9 cellular contexts compared by ENCODE assay signal in the genomic region with DNA sequence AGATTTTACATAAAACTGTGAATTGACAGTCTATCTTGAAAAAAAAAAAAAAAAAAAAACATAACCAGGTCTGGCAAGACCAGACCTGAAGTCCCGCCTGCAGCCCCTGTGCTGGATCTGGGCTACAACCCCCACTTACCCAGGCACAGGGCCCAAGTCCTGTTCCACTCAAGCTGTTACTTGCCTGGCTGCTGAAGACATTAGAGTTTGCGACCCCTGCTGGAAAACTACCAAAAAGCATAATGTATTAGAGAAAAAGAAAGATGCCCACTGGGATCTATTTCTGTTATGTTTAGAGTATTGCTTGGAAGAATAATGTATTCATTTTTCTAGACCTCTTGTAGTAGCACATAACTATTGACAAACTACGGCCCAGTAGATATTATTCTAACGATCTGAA. TPM values are rescaled to one million over a fixed set of nuclear protein-coding genes. Genes with fewer than 3 reads are reported as not detected.
DNase-seq lines count a peak whose midpoint lies in the region; ATAC-seq, FAIRE-seq and TF ChIP-seq lines count a peak whose summit lies in the region.
"Had no signal": no experiment of that assay in that cellular context is flagged by ENCODE, and none has a peak within 500 bp of the region (broad histone marks: within the 10 kb centered on the region; RNA-seq: fewer than 3 reads in every experiment).

No MANE protein-coding gene starts in this region.

- H3K4ac ChIP-seq in trophoblast cell (ENCODE audit: low read depth, low read length) = no peak overlapping the region

- H2AK5ac ChIP-seq in trophoblast cell (ENCODE audit: low read length) = no peak overlapping the region

- H2AFZ ChIP-seq in trophoblast cell (ENCODE audit: insufficient read depth, low read length, poor library complexity) = no peak overlapping the region

- H3K36me3 ChIP-seq in trophoblast cell (ENCODE audit: control insufficient read depth in 1 of 2, insufficient read depth in 2 of 2, low read length in 2 of 2) = no peaks in the 10 kb centered on the region

- DNase-seq in D721Med (ENCODE audit: insufficient read length, low spot score) = no peak
- peak; percentile 38 for DNase-seq in GM19239 (ENCODE audit: insufficient read length, low spot score)
- DNase-seq in NCI-H2227 (lab: John Stamatoyannopoulos, UW; ENCODE audit: unreplicated experiment) = peak; percentile 37
- DNase-seq in effector CD4-positive, alpha-beta T cell = peak; percentile 10
- peak; percentile 19 to 75 for DNase-seq in trophoblast cell
- no peak for DNase-seq in HK-2 (ENCODE audit: unreplicated experiment)
- no peak for DNase-seq in NCI-H2107 treated with DMSO at 0.1 percent for 48 hours (lab: John Stamatoyannopoulos, UW; ENCODE audit: unreplicated experiment)

- no peak overlapping the region for H3K4me2 ChIP-seq in trophoblast cell (ENCODE audit: low read length)

- no CpG with 5 or more reads among the region's 4 CpGs for WGBS in trophoblast cell (ENCODE audit: extremely low coverage, insufficient coverage, insufficient read length)

- no peak overlapping the region for H3K18ac ChIP-seq in trophoblast cell (ENCODE audit: low read length)

- no peak overlapping the region for H2BK12ac ChIP-seq in trophoblast cell (ENCODE audit: low read length)

- FAIRE-seq in D721Med (lab: Jason Lieb, UNC) = no peak
- FAIRE-seq in GM19239 (lab: Jason Lieb, UNC) = peak; percentile 71
- FAIRE-seq: colon had no signal

- no peak overlapping the region for H2BK120ac ChIP-seq in trophoblast cell (ENCODE audit: insufficient read depth, low read length, poor library complexity)

- no peak overlapping the region for H3K9ac ChIP-seq in trophoblast cell (ENCODE audit: low read length)

- H3K27ac ChIP-seq in trophoblast cell (ENCODE audit: low read depth, low read length) = no peak overlapping the region

- no peak overlapping the region for H2BK5ac ChIP-seq in trophoblast cell (ENCODE audit: low read depth, low read length, poor library complexity)

- no peak for ATAC-seq in GM18873 (IDR thresholded peaks at IDR 0.05; ENCODE audit: low FRiP score, unreplicated experiment)

- no peak overlapping the region for H4K12ac ChIP-seq in trophoblast cell (ENCODE audit: low read depth, low read length)

- no peaks in the 10 kb centered on the region for H3K79me2 ChIP-seq in trophoblast cell (ENCODE audit: control insufficient read depth, insufficient read depth, low read length, poor library complexity)

- peaks cover 2% of the 10 kb centered on the region for H3K79me1 ChIP-seq in trophoblast cell (ENCODE audit: low read length)

- H3K4me1 ChIP-seq in trophoblast cell (ENCODE audit: control insufficient read depth in 1 of 2, insufficient read depth in 2 of 2, low read length in 2 of 2) = peaks cover 9 to 14% of the 10 kb centered on the region in 2 experiments

- no peak overlapping the region for H3K4me3 ChIP-seq in trophoblast cell (ENCODE audit: low read depth, low read length)

- H4K8ac ChIP-seq in trophoblast cell (ENCODE audit: low read depth, low read length) = no peak overlapping the region

- no peak overlapping the region for H3K14ac ChIP-seq in trophoblast cell (ENCODE audit: low read length)

- TF ChIP-seq CTCF in D721Med (IDR thresholded peaks at IDR 0.05; ENCODE audit: insufficient read depth, missing control alignments) = peak; percentile 20

- no peaks in the 10 kb centered on the region for H3K9me3 ChIP-seq in trophoblast cell (ENCODE audit: insufficient read depth, low read depth, low read length)

- peaks cover 7% of the 10 kb centered on the region for H3K27me3 ChIP-seq in trophoblast cell (ENCODE audit: insufficient read depth, low read length)

- H3K23ac ChIP-seq in trophoblast cell (ENCODE audit: low read length) = no peak overlapping the region

- H4K91ac ChIP-seq in trophoblast cell (ENCODE audit: low read depth, low read length) = no peak overlapping the region

RNA-seq across cellular contexts. Expression of gene HS3ST1, which starts 4.7 kb away (rescaled TPM):
- polyA plus RNA-seq in trophoblast cell (2013) = 1.3 and 1.7 TPM in 2 replicates

Comparison
In these comparisons a context has a peak if more than half of its experiments do, and no peak if none do; other contexts are left out.
1. DNase-seq: peak in GM19239 (single experiment), NCI-H2227 (single experiment), effector CD4-positive, alpha-beta T cell (single experiment) and trophoblast cell (2 of 2); none in D721Med (single experiment), HK-2 (single experiment) and NCI-H2107 treated with DMSO at 0.1 percent for 48 hours (single experiment).